Comparison of ENCODE assay signal across 24 cellular contexts in the genomic region with DNA sequence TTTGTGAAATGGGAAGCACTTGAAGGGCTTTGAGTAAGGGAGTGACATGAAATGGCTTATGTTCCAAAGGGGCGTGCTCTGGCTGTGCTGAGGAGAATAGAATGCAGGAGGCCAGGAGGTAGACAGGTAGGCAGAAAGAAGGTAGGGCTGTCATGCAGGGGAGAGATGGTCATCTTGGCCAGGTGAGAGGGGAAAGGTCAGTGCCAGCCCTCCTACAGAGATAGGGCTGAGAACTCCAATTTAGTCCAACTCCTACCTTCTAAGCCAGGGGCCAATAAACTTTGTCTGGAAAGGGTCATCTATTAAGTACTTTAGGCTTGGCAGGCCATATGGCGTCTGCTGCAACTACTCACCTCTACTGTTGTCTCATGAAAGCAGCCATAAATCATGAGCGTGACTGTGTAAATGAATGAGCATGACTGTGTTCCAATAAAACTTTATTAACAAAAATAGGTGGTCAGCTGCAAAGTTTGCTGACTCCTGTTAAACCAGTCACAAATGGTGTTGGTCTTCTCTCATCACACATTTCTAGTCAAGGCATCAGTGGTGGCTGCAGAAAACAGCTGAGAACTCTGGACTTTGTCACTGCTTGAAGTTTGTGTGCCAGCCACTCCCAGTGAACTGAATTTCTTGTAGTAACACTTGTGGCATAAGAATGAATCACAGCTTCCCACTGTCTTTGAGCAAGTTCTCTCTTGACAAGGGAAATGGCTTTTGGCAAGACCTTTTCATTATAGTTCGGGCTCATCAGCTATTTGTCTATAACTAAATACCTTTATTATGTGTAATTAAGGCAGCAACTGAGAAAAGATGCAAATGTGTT. TPM values are rescaled to one million over a fixed set of nuclear protein-coding genes. Genes with fewer than 3 reads are reported as not detected.
A peak's percentile ranks its signal among the peaks of the same experiment; 100 is the strongest.
DNase-seq lines count a peak whose midpoint lies in the region; ATAC-seq, FAIRE-seq and TF ChIP-seq lines count a peak whose summit lies in the region.
"Had no signal": no experiment of that assay in that cellular context is flagged by ENCODE, and none has a peak within 500 bp of the region (broad histone marks: within the 10 kb centered on the region; RNA-seq: fewer than 3 reads in every experiment).

No MANE protein-coding gene starts in this region.

- no peak for TF ChIP-seq CTCF in RWPE2 (IDR thresholded peaks at IDR 0.05; ENCODE audit: poor library complexity, severe bottlenecking)
- no peak for TF ChIP-seq CTCF in fibroblast of mammary gland (conservative IDR thresholded peaks at IDR 0.05; ENCODE audit: control insufficient read depth, insufficient read depth, low read depth, low read length)
- no peak for TF ChIP-seq CTCF in GM13977 (IDR thresholded peaks at IDR 0.05; ENCODE audit: extremely low read depth, insufficient read depth, missing control alignments)

- no peak overlapping the region for H3K23ac ChIP-seq in mesendoderm (ENCODE audit: low read length)

- no peak overlapping the region for H3K4me3 Mint-ChIP-seq in activated CD4-positive, alpha-beta memory T cell treated with anti-CD3 and anti-CD28 coated beads, Interleukin-2, amount 10 ng/mL, durations not matched to agents 7 days and 5 days
- H3K4me3 Mint-ChIP-seq: activated naive CD4-positive, alpha-beta T cell treated with anti-CD3 and anti-CD28 coated beads for 36 hours; GM23338; immature natural killer cell; naive thymus-derived CD4-positive, alpha-beta T cell; T-cell had no signal

- no peak overlapping the region for H3K4ac ChIP-seq in mesendoderm (ENCODE audit: low read depth, low read length)

- no peaks in the 10 kb centered on the region for H3K36me3 Mint-ChIP-seq in activated CD4-positive, alpha-beta memory T cell treated with anti-CD3 and anti-CD28 coated beads, Interleukin-2, amount 10 ng/mL, durations not matched to agents 7 days and 5 days (ENCODE audit: low read depth)
- H3K36me3 Mint-ChIP-seq: immature natural killer cell, T-cell had no signal

- H2BK5ac ChIP-seq in mesendoderm (ENCODE audit: low read length) = no peak overlapping the region

- WGBS in small intestine, 3 donors = 37 to 67% (median 57%) methylated on average over 4 of the region's 4 CpGs
- no CpG with 5 or more reads among the region's 4 CpGs for WGBS in mesendoderm (ENCODE audit: extremely low coverage, insufficient coverage, low lambda C conversion rate)

- H3K36me3 ChIP-seq in RWPE2 (ENCODE audit: low read depth) (no peaks in the 10 kb centered on the region), small intestine (ENCODE audit: control insufficient read depth in 2 of 2, insufficient read depth in 2 of 2, low read length in 2 of 2) (no peaks in the 10 kb centered on the region), mesendoderm (ENCODE audit: control insufficient read depth, insufficient read depth, low read length) (no peaks in the 10 kb centered on the region)
- H3K36me3 ChIP-seq: heart left ventricle, pancreas, sigmoid colon had no signal

- in situ Hi-C loops in GM13977 (cut with MboI; ENCODE audit: low pct_unique_long_range_greater_than_20kb, low sequenced_read_pairs, unreplicated experiment) = no loop called here

- no peaks in the 10 kb centered on the region for H3K9me3 ChIP-seq in RWPE2 (ENCODE audit: severe bottlenecking)
- no peaks in the 10 kb centered on the region for H3K9me3 ChIP-seq in small intestine (ENCODE audit: control insufficient read depth, low read depth)
- H3K9me3 ChIP-seq: Caco-2, heart left ventricle, pancreas, sigmoid colon had no signal

- no peak overlapping the region for H3K56ac ChIP-seq in mesendoderm (ENCODE audit: low read length)

- H3K4me3 ChIP-seq in RWPE2 (ENCODE audit: severe bottlenecking) (no peak overlapping the region), fibroblast of mammary gland (ENCODE audit: control insufficient read depth, low read depth, low read length) (no peak overlapping the region), small intestine (ENCODE audit: low read depth in 1 of 2, low read length in 2 of 2) (no peak overlapping the region), mesendoderm (ENCODE audit: low read length) (no peak overlapping the region)
- H3K4me3 ChIP-seq: GM23338, heart left ventricle, lung, pancreas, sigmoid colon had no signal

- H4K5ac ChIP-seq in mesendoderm (ENCODE audit: low read length) = no peak overlapping the region

- no peaks in the 10 kb centered on the region for H3K79me1 ChIP-seq in mesendoderm (ENCODE audit: low read length)

- H3K27me3 ChIP-seq in RWPE2 (ENCODE audit: insufficient read depth, poor library complexity, severe bottlenecking) (no peaks in the 10 kb centered on the region), small intestine (ENCODE audit: control insufficient read depth in 2 of 2, insufficient read depth in 2 of 2, low read length in 2 of 2) (no peaks in the 10 kb centered on the region), mesendoderm (ENCODE audit: insufficient read depth, low read length, poor library complexity) (no peaks in the 10 kb centered on the region)
- H3K27me3 ChIP-seq: heart left ventricle, pancreas, sigmoid colon had no signal

- H3K4me1 Mint-ChIP-seq in activated CD4-positive, alpha-beta memory T cell treated with anti-CD3 and anti-CD28 coated beads, Interleukin-2, amount 10 ng/mL, durations not matched to agents 7 days and 5 days = peaks cover 17% of the 10 kb centered on the region

- H3K9me3 Mint-ChIP-seq in activated CD4-positive, alpha-beta memory T cell treated with anti-CD3 and anti-CD28 coated beads, Interleukin-2, amount 10 ng/mL, durations not matched to agents 7 days and 5 days = peaks cover 4% of the 10 kb centered on the region
- H3K9me3 Mint-ChIP-seq: activated naive CD4-positive, alpha-beta T cell treated with anti-CD3 and anti-CD28 coated beads for 36 hours; immature natural killer cell; T-cell had no signal

- H3K27me3 Mint-ChIP-seq in activated CD4-positive, alpha-beta memory T cell treated with anti-CD3 and anti-CD28 coated beads, Interleukin-2, amount 10 ng/mL, durations not matched to agents 7 days and 5 days = no peaks in the 10 kb centered on the region
- H3K27me3 Mint-ChIP-seq: naive thymus-derived CD4-positive, alpha-beta T cell; T-cell had no signal

- no peak overlapping the region for H2BK120ac ChIP-seq in mesendoderm (ENCODE audit: low read depth, low read length)

- no peak overlapping the region for H3K18ac ChIP-seq in mesendoderm (ENCODE audit: low read length)

- H3K4me2 ChIP-seq in mesendoderm (ENCODE audit: low read length) = no peak overlapping the region
- H3K4me2 ChIP-seq: GM23338 had no signal

- FAIRE-seq in small intestine (lab: Jason Lieb, UNC) = no peak
- FAIRE-seq: pancreas had no signal

- H3K4me1 ChIP-seq in RWPE2 (ENCODE audit: insufficient read depth, poor library complexity, severe bottlenecking) = peaks cover 25% of the 10 kb centered on the region
- H3K4me1 ChIP-seq in small intestine (ENCODE audit: control insufficient read depth in 2 of 2, insufficient read depth in 1 of 2, low read depth in 1 of 2, low read length in 1 of 2) = peaks cover 0 to 3% of the 10 kb centered on the region in 2 donors
- H3K4me1 ChIP-seq in mesendoderm (ENCODE audit: control insufficient read depth, low read depth, low read length) = no peaks in the 10 kb centered on the region
- H3K4me1 ChIP-seq: Caco-2, pancreas, sigmoid colon had no signal

- H2BK15ac ChIP-seq in mesendoderm (replicated peaks; ENCODE audit: low read depth) = no peak overlapping the region

- no peaks in the 10 kb centered on the region for H3K79me2 ChIP-seq in mesendoderm (ENCODE audit: control insufficient read depth, insufficient read depth, low read length)

- peak; percentile 16 for DNase-seq in LoVo (ENCODE audit: low spot score)
- no peak for DNase-seq in RWPE2 (ENCODE audit: low spot score)
- DNase-seq in fibroblast of mammary gland (ENCODE audit: low read depth) = peak; percentile 13
- DNase-seq in small intestine = peak; percentile 93
- DNase-seq in activated CD4-positive, alpha-beta memory T cell treated with anti-CD3 and anti-CD28 coated beads, Interleukin-2, amount 10 ng/mL, durations not matched to agents 7 days and 5 days = no peak
- DNase-seq in GM13977 (ENCODE audit: low spot score) = no peak
- DNase-seq in mesendoderm = no peak
- DNase-seq: activated CD4-positive, alpha-beta T cell treated with anti-CD3 and anti-CD28 coated beads, Interleukin-2, amount 50 U/mL, for 4 hours; activated naive CD4-positive, alpha-beta T cell treated with anti-CD3 and anti-CD28 coated beads for 36 hours; aorta; Caco-2; heart left ventricle; immature natural killer cell; naive thymus-derived CD4-positive, alpha-beta T cell; NCI-H226; pancreas; sigmoid colon; stimulated activated CD4-positive, alpha-beta T cell treated with anti-CD3 and anti-CD28 coated beads, Interleukin-1b, Interleukin-23, amount 100 ng/mL, for 48 hours; stimulated activated naive CD4-positive, alpha-beta T cell treated with Interleukin-2 at 50 U/mL for 16 hours; T-cell had no signal

- H3K27ac Mint-ChIP-seq in activated CD4-positive, alpha-beta memory T cell treated with anti-CD3 and anti-CD28 coated beads, Interleukin-2, amount 10 ng/mL, durations not matched to agents 7 days and 5 days = no peak overlapping the region
- H3K27ac Mint-ChIP-seq: activated naive CD4-positive, alpha-beta T cell treated with anti-CD3 and anti-CD28 coated beads for 36 hours; GM23338; naive thymus-derived CD4-positive, alpha-beta T cell; T-cell had no signal

- H2AK5ac ChIP-seq in mesendoderm (ENCODE audit: low read length) = no peak overlapping the region

- H3K9ac ChIP-seq in mesendoderm (ENCODE audit: low read length) = no peak overlapping the region

- POLR2A ChIA-PET in activated CD4-positive, alpha-beta memory T cell treated with anti-CD3 and anti-CD28 coated beads, Interleukin-2, amount 10 ng/mL, durations not matched to agents 7 days and 5 days (lab: Charles Lee) = interaction anchor here (1.0 to 1.3 kb wide), 3 partner anchors 96 to 338 kb away, joined by 3 read pairs; a partner anchor contains a TSS

- H4K8ac ChIP-seq in mesendoderm (ENCODE audit: low read depth, low read length) = no peak overlapping the region

- H3K27ac ChIP-seq in RWPE2 (ENCODE audit: poor library complexity, severe bottlenecking) = peak overlapping the region; percentile 71
- H3K27ac ChIP-seq in small intestine (ENCODE audit: low read depth in 1 of 2, low read length in 1 of 2) = no peak overlapping the region
- no peak overlapping the region for H3K27ac ChIP-seq in mesendoderm (ENCODE audit: low read depth, low read length)
- H3K27ac ChIP-seq: heart left ventricle, pancreas, sigmoid colon had no signal

- ATAC-seq in RWPE2 (ENCODE audit: low read depth) = peak; percentile 78
- ATAC-seq in HG02973 (IDR thresholded peaks at IDR 0.05; ENCODE audit: unreplicated experiment) = no peak
- ATAC-seq: GM23338; heart left ventricle; naive thymus-derived CD4-positive, alpha-beta T cell; pancreas; T-cell had no signal

- CTCF ChIA-PET in activated CD4-positive, alpha-beta memory T cell treated with anti-CD3 and anti-CD28 coated beads, Interleukin-2, amount 10 ng/mL, durations not matched to agents 7 days and 5 days (lab: Charles Lee) = interaction anchor here (1.2 to 1.9 kb wide), 6 partner anchors 11 to 334 kb away, joined by 3 to 6 read pairs (median 5); no protein-coding TSS in a partner anchor

RNA-seq across cellular contexts. Expression of a gene that starts 32.0 kb away (rescaled TPM):
- polyA plus RNA-seq in small intestine = 10 to 100 TPM in 1 of 3 donors, 1 to 10 TPM in 2; 3.9 to 14.9 (median 6.3) TPM
- total RNA-seq in activated CD4-positive, alpha-beta memory T cell treated with anti-CD3 and anti-CD28 coated beads, Interleukin-2, amount 10 ng/mL, durations not matched to agents 7 days and 5 days = 100 to 1,000 TPM; 329 to 340 TPM
- polyA plus RNA-seq in mesendoderm (2013, experiment 1 of 2) = not detected
- polyA plus RNA-seq in mesendoderm (2013, experiment 2 of 2) = not detected
- total RNA-seq: Caco-2, fibroblast of lung, GM23338 had no signal
- polyA plus RNA-seq: fibroblast of lung, GM23338 had no signal

RNA-seq across cellular contexts. Expression of a gene that starts 54.7 kb away (rescaled TPM):
- 1 to 10 TPM; 5.4 to 8.1 (median 5.8) TPM for polyA plus RNA-seq in small intestine
- under 1 TPM; 0.48 to 0.58 TPM for total RNA-seq in activated CD4-positive, alpha-beta memory T cell treated with anti-CD3 and anti-CD28 coated beads, Interleukin-2, amount 10 ng/mL, durations not matched to agents 7 days and 5 days
- 11.7 TPM for polyA plus RNA-seq in mesendoderm (2013, experiment 1 of 2)
- polyA plus RNA-seq in mesendoderm (2013, experiment 2 of 2) = 11.7 TPM
- polyA plus RNA-seq: immature natural killer cell had no signal

Comparison
In these comparisons a context has a peak if more than half of its experiments do, and no peak if none do; other contexts are left out.
1. DNase-seq: peak in LoVo (single experiment), fibroblast of mammary gland (single experiment) and small intestine (single experiment); none in RWPE2 (single experiment), activated CD4-positive, alpha-beta memory T cell treated with anti-CD3 and anti-CD28 coated beads, Interleukin-2, amount 10 ng/mL, durations not matched to agents 7 days and 5 days (single experiment), GM13977 (single experiment) and mesendoderm (single experiment).